ENCODE assay signal across 4 cellular contexts in genomic region chr3:164060923-164061322, GRCh38.
TF ChIP-seq lines count a peak whose summit lies in the region.

No MANE protein-coding gene starts in this region.

TF ChIP-seq in HepG2, 621 proteins besides CTCF, POLR2A, EP300 and RAD21:
- peak; percentile 51 to 84; a peak in 3 of 4 replicates for TF ChIP-seq MAFK (conservative IDR thresholded peaks at IDR 0.05 in 1 of 2, IDR thresholded peaks at IDR 0.05 in 1 of 2; ENCODE audit: low read length in 2 of 2)
- peak; percentile 84 for TF ChIP-seq MAFF (IDR thresholded peaks at IDR 0.05; ENCODE audit: low read depth, low read length)
- no peak for TF ChIP-seq NCOA5 (CRISPR knock-in tag; IDR thresholded peaks at IDR 0.05)
- TF ChIP-seq ZNF768 (CRISPR knock-in tag; IDR thresholded peaks at IDR 0.05): no peak
- no peak for TF ChIP-seq ZNF556 (CRISPR knock-in tag; IDR thresholded peaks at IDR 0.05; ENCODE audit: borderline replicate concordance)
- TF ChIP-seq CREB3 (CRISPR knock-in tag; IDR thresholded peaks at IDR 0.05): no peak
TF ChIP-seq in HepG2: peak in this region for 2.

TF ChIP-seq in A549, 52 proteins besides CTCF, POLR2A, EP300 and RAD21:
- TF ChIP-seq TP53 (CRISPR knock-in tag; IDR thresholded peaks at IDR 0.05): no peak
- peak; percentile 64 for TF ChIP-seq MAFK (IDR thresholded peaks at IDR 0.05; ENCODE audit: partially characterized antibody)

TF ChIP-seq in IMR-90, 13 proteins besides CTCF, POLR2A, EP300 and RAD21:
- TF ChIP-seq MAFK (IDR thresholded peaks at IDR 0.05; ENCODE audit: low read depth, low read length): peak; percentile 48
- TF ChIP-seq USF2 (IDR thresholded peaks at IDR 0.05; ENCODE audit: low read depth, low read length): no peak
- no peak for TF ChIP-seq RCOR1 (IDR thresholded peaks at IDR 0.05; ENCODE audit: insufficient replicate concordance, low read length)

TF ChIP-seq in K562, 482 proteins besides CTCF, POLR2A, EP300 and RAD21:
- TF ChIP-seq MEF2D (tag; conservative IDR thresholded peaks at IDR 0.05; ENCODE audit: low read depth) (no peak), FOS (IDR thresholded peaks at IDR 0.05; ENCODE audit: extremely low read depth, insufficient read length) (no peak), RAD51 (IDR thresholded peaks at IDR 0.05; ENCODE audit: borderline replicate concordance, low read depth) (no peak), ZNF316 (IDR thresholded peaks at IDR 0.05) (peak; percentile 57; the same call in 1 of the 2 replicates), ZNF609 (CRISPR knock-in tag; IDR thresholded peaks at IDR 0.05; ENCODE audit: borderline replicate concordance) (no peak), SMAD2 (IDR thresholded peaks at IDR 0.05; ENCODE audit: low read depth, low read length) (no peak), MAFG (tag; conservative IDR thresholded peaks at IDR 0.05) (0 out of 2 replicates have a peak, but pooled peaks have one; percentile 13), ERF (CRISPR knock-in tag; IDR thresholded peaks at IDR 0.05) (no peak), ZKSCAN3 (CRISPR knock-in tag; IDR thresholded peaks at IDR 0.05) (no peak), IRF2 (CRISPR knock-in tag; IDR thresholded peaks at IDR 0.05) (no peak)
